Comparison of ENCODE assay signal across 13 cellular contexts in genomic region chr9:536597-537511, GRCh38. TPM values are rescaled to one million over a fixed set of nuclear protein-coding genes. Genes with fewer than 3 reads are reported as not detected.
A peak's percentile ranks its signal among the peaks of the same experiment; 100 is the strongest.
DNase-seq lines count a peak whose midpoint lies in the region; FAIRE-seq and TF ChIP-seq lines count a peak whose summit lies in the region.
"Had no signal": no experiment of that assay in that cellular context is flagged by ENCODE, and none has a peak within 500 bp of the region (broad histone marks: within the 10 kb centered on the region; RNA-seq: fewer than 3 reads in every experiment).

No MANE protein-coding gene starts in this region.

- no peak for TF ChIP-seq CTCF in tibial nerve (IDR thresholded peaks at IDR 0.05)

- 65% methylated on average over 10 of the region's 11 CpGs for WGBS in mesenchymal stem cell
- WGBS in tibial nerve, 2 donors = 73 to 77% methylated on average over 11 of the region's 11 CpGs

- no peak overlapping the region for H3K9ac ChIP-seq in mesenchymal stem cell (ENCODE audit: low read length)

- no peaks in the 10 kb centered on the region for H3K36me3 ChIP-seq in mesenchymal stem cell (ENCODE audit: control insufficient read depth in 1 of 2, insufficient read depth in 2 of 2, low read depth in 1 of 2, low read length in 2 of 2)
- no peaks in the 10 kb centered on the region for H3K36me3 ChIP-seq in tibial nerve
- H3K36me3 ChIP-seq: right lobe of liver, vagina had no signal

- H3K4me3 ChIP-seq in mesenchymal stem cell (ENCODE audit: insufficient read depth in 1 of 2, low read depth in 1 of 2, low read length in 2 of 2) = no peak overlapping the region
- H3K4me3 ChIP-seq in tibial nerve = no peak overlapping the region
- H3K4me3 ChIP-seq: right lobe of liver, vagina had no signal

- no peak overlapping the region for H2BK12ac ChIP-seq in mesenchymal stem cell (ENCODE audit: low read length in 2 of 2)

- H2BK120ac ChIP-seq in mesenchymal stem cell (ENCODE audit: low read depth, low read length) = no peak overlapping the region

- no peak for TF ChIP-seq POLR2A in tibial nerve (IDR thresholded peaks at IDR 0.05)

- H3K27ac ChIP-seq in mesenchymal stem cell (ENCODE audit: low read length, poor library complexity, severe bottlenecking) = no peak overlapping the region
- peak overlapping the region in 2 of 4 donors; percentile 88 for H3K27ac ChIP-seq in tibial nerve
- H3K27ac ChIP-seq: right lobe of liver, vagina, VCaP had no signal

- no peak overlapping the region for H4K91ac ChIP-seq in mesenchymal stem cell (ENCODE audit: low read length)

- no peak overlapping the region for H3K4ac ChIP-seq in mesenchymal stem cell (ENCODE audit: low read depth in 1 of 2, low read length in 2 of 2)

- H3K4me1 ChIP-seq in mesenchymal stem cell (ENCODE audit: control insufficient read depth, insufficient read depth, low read depth, low read length) (peaks cover 3% of the 10 kb centered on the region), tibial nerve (peaks cover 0 to 53% (median 22%) of the 10 kb centered on the region in 4 donors)
- H3K4me1 ChIP-seq: right lobe of liver had no signal

- H4K8ac ChIP-seq in mesenchymal stem cell (ENCODE audit: low read length) = no peak overlapping the region

- H2BK15ac ChIP-seq in mesenchymal stem cell (ENCODE audit: low read depth, poor library complexity, severe bottlenecking) = no peak overlapping the region

- H3K9me3 ChIP-seq in mesenchymal stem cell (ENCODE audit: control insufficient read depth, low read length) (peaks cover 2% of the 10 kb centered on the region), tibial nerve (no peaks in the 10 kb centered on the region)
- H3K9me3 ChIP-seq: vagina had no signal

- DNase-seq in NCI-H748 (lab: John Stamatoyannopoulos, UW; ENCODE audit: unreplicated experiment) (peak; percentile 74), NCI-H748 treated with DMSO at 0.1 percent for 48 hours (lab: John Stamatoyannopoulos, UW) (no peak), GM19239 (ENCODE audit: insufficient read length, low spot score) (no peak), NCI-H524 treated with DMSO at 0.1 percent for 48 hours (lab: John Stamatoyannopoulos, UW) (peak; percentile 79), mesenchymal stem cell (no peak), tibial nerve (ENCODE audit: low spot score in 2 of 2) (no peak), HTR-8/SVneo (ENCODE audit: insufficient read length, low spot score) (no peak), H4 (ENCODE audit: low spot score) (no peak)
- DNase-seq: heart right ventricle, right lobe of liver had no signal

- FAIRE-seq in GM19239 (lab: Jason Lieb, UNC) = peak; percentile 4
- FAIRE-seq in HTR-8/SVneo (lab: Jason Lieb, UNC) = no peak
- FAIRE-seq: H1 had no signal

- no peak overlapping the region for H3K14ac ChIP-seq in mesenchymal stem cell (ENCODE audit: low read length in 2 of 2)

- no peak overlapping the region for H3K4me2 ChIP-seq in mesenchymal stem cell (ENCODE audit: low read length, poor library complexity, severe bottlenecking)

- no peak overlapping the region for H2AK5ac ChIP-seq in mesenchymal stem cell (ENCODE audit: low read length, severe bottlenecking)

- TF ChIP-seq EP300 in tibial nerve (IDR thresholded peaks at IDR 0.05) = no peak

- peak overlapping the region; percentile 31 for H2BK5ac ChIP-seq in mesenchymal stem cell (ENCODE audit: low read depth, low read length, poor library complexity, severe bottlenecking)

- H3K27me3 ChIP-seq in mesenchymal stem cell (ENCODE audit: control insufficient read depth in 1 of 2, insufficient read depth in 1 of 2, low read length in 2 of 2) = peaks cover 0 to 4% of the 10 kb centered on the region in 2 experiments
- H3K27me3 ChIP-seq in tibial nerve = no peaks in the 10 kb centered on the region
- H3K27me3 ChIP-seq: heart right ventricle, right lobe of liver, vagina had no signal

- no peaks in the 10 kb centered on the region for H3K79me1 ChIP-seq in mesenchymal stem cell (replicated peaks; ENCODE audit: low read length, poor library complexity, severe bottlenecking)

- H3K18ac ChIP-seq in mesenchymal stem cell (ENCODE audit: low read depth in 1 of 2, low read length in 2 of 2) = no peak overlapping the region

- no peak overlapping the region for H2AFZ ChIP-seq in mesenchymal stem cell (ENCODE audit: low read depth, low read length)

- no peak overlapping the region for H3K23ac ChIP-seq in mesenchymal stem cell (ENCODE audit: low read length in 2 of 2)

RNA-seq across cellular contexts. Expression of gene KANK1, which starts 32.4 kb away (rescaled TPM):
- 18.3 TPM for polyA plus RNA-seq in mesenchymal stem cell (2013, experiment 1 of 2)
- polyA plus RNA-seq in mesenchymal stem cell (2013, experiment 2 of 2) = 18.1 TPM
- total RNA-seq in tibial nerve = 10 to 100 TPM; 54.9 to 61.8 (median 59.8) TPM
- total RNA-seq in H4 (2014; rRNA removed; shearing (Covaris generic)) = 12.9 and 19.3 TPM in 2 replicates

Comparison
In these comparisons a context has a peak if more than half of its experiments do, and no peak if none do; other contexts are left out.
1. DNase-seq: peak in NCI-H748 (single experiment) and NCI-H524 treated with DMSO at 0.1 percent for 48 hours (single experiment); none in NCI-H748 treated with DMSO at 0.1 percent for 48 hours (single experiment), GM19239 (single experiment), mesenchymal stem cell (single experiment), tibial nerve (0 of 2), HTR-8/SVneo (single experiment) and H4 (single experiment).